2 cellular contexts compared by ENCODE assay signal in genomic region chr3:46395210-46395661, GRCh38.
A peak's percentile ranks its signal among the peaks of the same experiment; 100 is the strongest.
TF ChIP-seq lines count a peak whose summit lies in the region.

No MANE protein-coding gene starts in this region.

TF ChIP-seq in HEK293, 187 proteins besides CTCF, POLR2A, EP300 and RAD21:
- TF ChIP-seq ZFHX2 (tag by site-specific recombination; conservative IDR thresholded peaks at IDR 0.05) (peak; percentile 65), ZNF514 (tag by site-specific recombination; IDR thresholded peaks at IDR 0.05) (no peak)

TF ChIP-seq in HepG2, 621 proteins besides CTCF, POLR2A, EP300 and RAD21:
- TF ChIP-seq CEBPB (IDR thresholded peaks at IDR 0.05; ENCODE audit: borderline replicate concordance, low read depth, low read length) (peak; percentile 54; the same call in 1 of the 2 replicates), BATF2 (CRISPR knock-in tag; IDR thresholded peaks at IDR 0.05) (no peak)
